Comparison of ENCODE assay signal across 13 cellular contexts in genomic region chr1:214102907-214103306, GRCh38.
DNase-seq lines count a peak whose midpoint lies in the region; ATAC-seq, FAIRE-seq and TF ChIP-seq lines count a peak whose summit lies in the region.
"Had no signal": no experiment of that assay in that cellular context is flagged by ENCODE, and none has a peak within 500 bp of the region (broad histone marks: within the 10 kb centered on the region; RNA-seq: fewer than 3 reads in every experiment).

No MANE protein-coding gene starts in this region.

- H3K9me3 ChIP-seq in mesenchymal stem cell (ENCODE audit: control insufficient read depth, low read length), result peaks cover 10% of the 10 kb centered on the region
- H3K9me3 ChIP-seq: psoas muscle, testis had no signal

- no peak overlapping the region for H4K91ac ChIP-seq in mesenchymal stem cell (ENCODE audit: low read length)

- no peak overlapping the region for H3K4ac ChIP-seq in mesenchymal stem cell (ENCODE audit: low read depth in 1 of 2, low read length in 2 of 2)

- no peaks in the 10 kb centered on the region for H3K36me3 ChIP-seq in brain microvascular endothelial cell (replicated peaks)
- H3K36me3 ChIP-seq in mesenchymal stem cell (ENCODE audit: control insufficient read depth in 1 of 2, insufficient read depth in 2 of 2, low read depth in 1 of 2, low read length in 2 of 2), result no peaks in the 10 kb centered on the region
- H3K36me3 ChIP-seq: BLaER1 treated with 17β-estradiol and CSF1 and Interleukin-3, amounts not matched to agents 10 nM and 100 nM had no signal

- ATAC-seq in GM19397 (IDR thresholded peaks at IDR 0.05; ENCODE audit: unreplicated experiment), result no peak
- ATAC-seq in HG02981 (IDR thresholded peaks at IDR 0.05; ENCODE audit: unreplicated experiment), result no peak
- ATAC-seq: psoas muscle had no signal

- TF ChIP-seq POLR2A in GM12891 (IDR thresholded peaks at IDR 0.05; ENCODE audit: low read depth, low read length), result no peak

- no peak overlapping the region for H3K23ac ChIP-seq in mesenchymal stem cell (ENCODE audit: low read length in 2 of 2)

- H3K9ac ChIP-seq in mesenchymal stem cell (ENCODE audit: low read length), result peak overlapping the region; percentile 63
- H3K9ac ChIP-seq: BLaER1 treated with 17β-estradiol and CSF1 and Interleukin-3, amounts not matched to agents 10 nM and 100 nM had no signal

- H2AFZ ChIP-seq in mesenchymal stem cell (ENCODE audit: low read depth, low read length), result no peak overlapping the region

- H3K14ac ChIP-seq in mesenchymal stem cell (ENCODE audit: low read length in 2 of 2), result no peak overlapping the region

- no peak overlapping the region for H2BK12ac ChIP-seq in mesenchymal stem cell (ENCODE audit: low read length in 2 of 2)

- DNase-seq in AG10803 (ENCODE audit: low read depth), result peak; percentile 3
- DNase-seq in HTR-8/SVneo (ENCODE audit: insufficient read length, low spot score), result peak; percentile 14
- DNase-seq in brain microvascular endothelial cell, result peak; percentile 61
- peak; percentile 62 for DNase-seq in mesenchymal stem cell
- no peak for DNase-seq in NCI-H2171 (lab: John Stamatoyannopoulos, UW)
- DNase-seq in GM12891 (ENCODE audit: insufficient read length, low spot score), result no peak
- DNase-seq: activated naive CD4-positive, alpha-beta T cell treated with anti-CD3 and anti-CD28 coated beads, Interleukin-2, amount 50 U/mL, for 16 hours; NCI-H510A; psoas muscle; testis had no signal

- H4K8ac ChIP-seq in mesenchymal stem cell (ENCODE audit: low read length), result no peak overlapping the region

- no peak overlapping the region for H3K4me3 ChIP-seq in AG10803 (ENCODE audit: low read length)
- H3K4me3 ChIP-seq in brain microvascular endothelial cell (ENCODE audit: low read depth, low read length), result no peak overlapping the region
- H3K4me3 ChIP-seq in mesenchymal stem cell (ENCODE audit: insufficient read depth in 1 of 2, low read depth in 1 of 2, low read length in 2 of 2), result no peak overlapping the region
- H3K4me3 ChIP-seq: BLaER1 treated with 17β-estradiol and CSF1 and Interleukin-3, amounts not matched to agents 10 nM and 100 nM; psoas muscle; testis had no signal

- no peak overlapping the region for H2BK5ac ChIP-seq in mesenchymal stem cell (ENCODE audit: low read depth, low read length, poor library complexity, severe bottlenecking)

- in situ Hi-C loops in brain microvascular endothelial cell (cut with HindIII; ENCODE audit: low pct_ligation_motif_present, low sequenced_read_pairs), result no loop called here

- no peak overlapping the region for H2BK15ac ChIP-seq in mesenchymal stem cell (ENCODE audit: low read depth, poor library complexity, severe bottlenecking)

- H3K27me3 ChIP-seq in brain microvascular endothelial cell (replicated peaks) (no peaks in the 10 kb centered on the region), mesenchymal stem cell (ENCODE audit: control insufficient read depth in 1 of 2, insufficient read depth in 1 of 2, low read length in 2 of 2) (no peaks in the 10 kb centered on the region)
- H3K27me3 ChIP-seq: BLaER1 treated with 17β-estradiol and CSF1 and Interleukin-3, amounts not matched to agents 10 nM and 100 nM; testis had no signal

- H3K27ac ChIP-seq in brain microvascular endothelial cell, result peak overlapping the region; percentile 15
- H3K27ac ChIP-seq in mesenchymal stem cell (ENCODE audit: low read length, poor library complexity, severe bottlenecking), result no peak overlapping the region
- H3K27ac ChIP-seq: BLaER1 treated with 17β-estradiol and CSF1 and Interleukin-3, amounts not matched to agents 10 nM and 100 nM; psoas muscle; testis had no signal

- 18% methylated on average over 1 of the region's 2 CpGs for WGBS in mesenchymal stem cell

- H3K4me2 ChIP-seq in mesenchymal stem cell (ENCODE audit: low read length, poor library complexity, severe bottlenecking), result no peak overlapping the region

- H2AK5ac ChIP-seq in mesenchymal stem cell (ENCODE audit: low read length, severe bottlenecking), result no peak overlapping the region

- no peaks in the 10 kb centered on the region for H3K79me1 ChIP-seq in mesenchymal stem cell (replicated peaks; ENCODE audit: low read length, poor library complexity, severe bottlenecking)

- H2BK120ac ChIP-seq in mesenchymal stem cell (ENCODE audit: low read depth, low read length), result no peak overlapping the region

- no peaks in the 10 kb centered on the region for H3K4me1 ChIP-seq in mesenchymal stem cell (ENCODE audit: control insufficient read depth, insufficient read depth, low read depth, low read length)
- H3K4me1 ChIP-seq: psoas muscle had no signal

- FAIRE-seq in HTR-8/SVneo (lab: Jason Lieb, UNC) (no peak), GM12891 (lab: Jason Lieb, UNC) (no peak)

- TF ChIP-seq CTCF in AG10803 (conservative IDR thresholded peaks at IDR 0.05; ENCODE audit: low read length) (no peak), brain microvascular endothelial cell (IDR thresholded peaks at IDR 0.05; ENCODE audit: low read depth, low read length, missing control alignments) (no peak)

- H3K18ac ChIP-seq in mesenchymal stem cell (ENCODE audit: low read depth in 1 of 2, low read length in 2 of 2), result no peak overlapping the region

TF ChIP-seq in GM12891, 5 proteins besides CTCF, POLR2A, EP300 and RAD21:
- TF ChIP-seq POU2F2 (IDR thresholded peaks at IDR 0.05; ENCODE audit: low read depth, low read length) (no peak), TAF1 (IDR thresholded peaks at IDR 0.05; ENCODE audit: low read depth, low read length) (no peak), POLR2AphosphoS5 (IDR thresholded peaks at IDR 0.05; ENCODE audit: low read depth, low read length) (no peak), SPI1 (IDR thresholded peaks at IDR 0.05; ENCODE audit: low read depth, low read length) (no peak), PAX5 (IDR thresholded peaks at IDR 0.05; ENCODE audit: insufficient read depth, low read length, severe bottlenecking) (no peak)

Comparison
In these comparisons a context has a peak if more than half of its experiments do, and no peak if none do; other contexts are left out.
1. DNase-seq: peak in AG10803 (single experiment), HTR-8/SVneo (single experiment), brain microvascular endothelial cell (single experiment) and mesenchymal stem cell (single experiment); none in NCI-H2171 (single experiment) and GM12891 (single experiment).